8 cellular contexts compared by ENCODE assay signal in the genomic region with DNA sequence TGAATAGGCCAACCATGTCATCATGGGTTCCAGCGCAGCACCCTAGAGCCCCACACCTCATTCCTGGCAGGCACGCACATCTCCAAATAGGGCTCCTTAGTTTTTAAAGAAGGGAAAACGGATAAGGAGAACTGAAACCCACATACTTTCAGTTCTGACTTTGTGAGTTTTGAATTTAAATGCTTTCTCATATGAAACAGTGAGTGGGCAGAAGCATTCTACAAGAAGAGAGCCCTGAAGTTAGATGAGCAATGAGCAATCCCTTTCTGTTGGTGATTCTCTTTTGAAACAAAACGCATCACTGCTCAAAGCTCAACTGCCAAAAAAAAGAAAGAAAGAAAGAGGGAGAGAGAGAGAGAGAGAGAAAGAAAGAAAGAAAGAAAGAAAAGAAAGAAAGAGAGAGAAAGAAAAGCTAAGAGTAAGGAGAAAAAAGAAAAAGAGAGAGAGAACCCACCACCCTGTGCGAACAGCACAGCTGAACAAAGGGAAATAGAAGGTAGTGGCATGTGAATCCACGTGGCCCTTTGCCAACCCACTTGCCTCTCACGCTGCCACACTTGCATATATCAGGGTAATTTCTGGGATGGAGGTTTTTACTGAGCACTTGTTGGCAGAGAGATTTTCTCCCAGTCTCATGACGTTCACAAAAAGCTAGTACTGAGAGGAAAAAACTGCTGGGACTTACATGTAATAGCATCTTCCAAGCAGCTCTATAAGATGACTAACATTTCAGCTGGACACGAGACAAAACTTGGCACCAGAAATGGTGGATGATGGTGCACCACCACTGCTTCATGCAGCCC. TPM values are rescaled to one million over a fixed set of nuclear protein-coding genes. Genes with fewer than 3 reads are reported as not detected.
DNase-seq lines count a peak whose midpoint lies in the region; ATAC-seq and TF ChIP-seq lines count a peak whose summit lies in the region.

No MANE protein-coding gene starts in this region.

- H3K4me2 ChIP-seq in PC-9: no peak overlapping the region

- TF ChIP-seq POLR2A in spleen (IDR thresholded peaks at IDR 0.05): no peak

- H3K4me3 ChIP-seq in spleen: peak overlapping the region in 1 of 8 donors; percentile 3
- no peak overlapping the region for H3K4me3 ChIP-seq in PC-9

- H3K4me1 ChIP-seq in spleen (peaks cover 32 to 98% (median 68%) of the 10 kb centered on the region in 6 donors), PC-9 (replicated peaks; ENCODE audit: insufficient read depth) (peaks cover 75% of the 10 kb centered on the region)

- no peak for TF ChIP-seq CTCF in spleen (IDR thresholded peaks at IDR 0.05 in 8 of 11, conservative IDR thresholded peaks at IDR 0.05 in 3 of 11)
- no peak for TF ChIP-seq CTCF in WTC11 (IDR thresholded peaks at IDR 0.05)
- no peak for TF ChIP-seq CTCF in PC-9 (conservative IDR thresholded peaks at IDR 0.05)

- CTCF ChIA-PET in activated CD8-positive, alpha-beta T cell treated with anti-CD3 and anti-CD28 coated beads, Interleukin-2, amount 10 ng/mL, durations not matched to agents 7 days and 5 days (lab: Charles Lee): interaction anchor here (1.0 to 3.9 kb wide), 8 partner anchors 20 to 87 kb away, joined by 3 to 15 read pairs (median 4); no protein-coding TSS in a partner anchor
- CTCF ChIA-PET in WTC11 (lab: Charles Lee): no interaction called here
- CTCF ChIA-PET in PC-9 (lab: Charles Lee): no interaction called here

- H4K20me1 ChIP-seq in PC-9 (ENCODE audit: insufficient read depth): no peaks in the 10 kb centered on the region

- H3K9me3 Mint-ChIP-seq in activated CD8-positive, alpha-beta T cell treated with anti-CD3 and anti-CD28 coated beads, Interleukin-2, amount 10 ng/mL, durations not matched to agents 7 days and 5 days (ENCODE audit: insufficient read depth): no peaks in the 10 kb centered on the region
- no peaks in the 10 kb centered on the region for H3K9me3 Mint-ChIP-seq in WTC11

- 18 to 45% (median 39%) methylated on average over 8 to 9 of the region's 9 CpGs for WGBS in spleen, 5 donors

- H3K36me3 ChIP-seq in spleen: no peaks in the 10 kb centered on the region
- no peaks in the 10 kb centered on the region for H3K36me3 ChIP-seq in PC-9 (ENCODE audit: low read depth)

- H3K27me3 Mint-ChIP-seq in activated CD8-positive, alpha-beta T cell treated with anti-CD3 and anti-CD28 coated beads, Interleukin-2, amount 10 ng/mL, durations not matched to agents 7 days and 5 days (ENCODE audit: low read depth): no peaks in the 10 kb centered on the region
- H3K27me3 Mint-ChIP-seq in WTC11 (ENCODE audit: low read depth): no peaks in the 10 kb centered on the region

- intact Hi-C loops in spleen (cut with DNase I; ENCODE audit: low total_unique reads): no loop called here
- intact Hi-C loops in PC-9 (cut with micrococcal nuclease; ENCODE audit: unreplicated experiment): no loop called here

- H3K9me3 ChIP-seq in spleen (no peaks in the 10 kb centered on the region), PC-9 (ENCODE audit: insufficient read depth, low read depth) (no peaks in the 10 kb centered on the region)

- POLR2A ChIA-PET in activated CD8-positive, alpha-beta T cell treated with anti-CD3 and anti-CD28 coated beads, Interleukin-2, amount 10 ng/mL, durations not matched to agents 7 days and 5 days (lab: Charles Lee): interaction anchor here (0.7 to 14.4 kb wide), 9 partner anchors 24 to 82 kb away, joined by 3 to 211 read pairs (median 3); a partner anchor contains a TSS
- POLR2A ChIA-PET in WTC11 (lab: Charles Lee) (interaction anchor here (0.6 kb wide), 1 partner anchor 191 kb away, joined by 8 read pairs; no protein-coding TSS in a partner anchor), PC-9 (lab: Charles Lee; ENCODE audit: unreplicated experiment) (no interaction called here)

- ATAC-seq in HG03175 (IDR thresholded peaks at IDR 0.05; ENCODE audit: unreplicated experiment) (peak; percentile 55), WTC11 (no peak)
- ATAC-seq in activated CD8-positive, alpha-beta T cell treated with anti-CD3 and anti-CD28 coated beads, Interleukin-2, amount 10 ng/mL, durations not matched to agents 7 days and 5 days: peak; percentile 34

- H3F3A ChIP-seq in PC-9 (ENCODE audit: insufficient read depth, low read depth): peaks cover 42% of the 10 kb centered on the region

- peaks cover 67% of the 10 kb centered on the region for H3K4me1 Mint-ChIP-seq in activated CD8-positive, alpha-beta T cell treated with anti-CD3 and anti-CD28 coated beads, Interleukin-2, amount 10 ng/mL, durations not matched to agents 7 days and 5 days (ENCODE audit: low read depth)
- peaks cover 22% of the 10 kb centered on the region for H3K4me1 Mint-ChIP-seq in WTC11

- no peaks in the 10 kb centered on the region for H3K9me2 ChIP-seq in PC-9 (ENCODE audit: insufficient read depth)

- H3K36me3 Mint-ChIP-seq in activated CD8-positive, alpha-beta T cell treated with anti-CD3 and anti-CD28 coated beads, Interleukin-2, amount 10 ng/mL, durations not matched to agents 7 days and 5 days (ENCODE audit: low read depth): peaks cover 4% of the 10 kb centered on the region
- H3K36me3 Mint-ChIP-seq in WTC11: no peaks in the 10 kb centered on the region

- peak overlapping the region; percentile 98 for H3K27ac Mint-ChIP-seq in activated CD8-positive, alpha-beta T cell treated with anti-CD3 and anti-CD28 coated beads, Interleukin-2, amount 10 ng/mL, durations not matched to agents 7 days and 5 days
- no peak overlapping the region for H3K27ac Mint-ChIP-seq in WTC11

- H3K27ac ChIP-seq in spleen: peak overlapping the region; percentile 13 to 84 (median 69)
- H3K27ac ChIP-seq in PC-9: no peak overlapping the region

- peak; percentile 18 for DNase-seq in stimulated activated CD4-positive, alpha-beta T cell treated with anti-CD3 and anti-CD28 coated beads, Interleukin-4, amount 100 ng/mL, for 1 hour
- no peak for DNase-seq in stimulated activated CD4-positive, alpha-beta T cell treated with anti-CD3 and anti-CD28 coated beads, Interleukin-4, amount 100 ng/mL, for 4 hours
- DNase-seq in activated CD8-positive, alpha-beta T cell treated with anti-CD3 and anti-CD28 coated beads, Interleukin-2, amount 10 ng/mL, durations not matched to agents 7 days and 5 days: no peak
- no peak for DNase-seq in spleen
- no peak for DNase-seq in germinal center (ENCODE audit: low spot score)
- DNase-seq in WTC11 (ENCODE audit: low spot score): no peak
- DNase-seq in PC-9: no peak

- BruUV-seq in PC-9 (replicated peaks; lab: Mats Ljungman, UMichigan): no TSS peak

- no peak overlapping the region for H2AFZ ChIP-seq in PC-9

- no peaks in the 10 kb centered on the region for H3K79me2 ChIP-seq in PC-9 (ENCODE audit: low read depth)

- peaks cover 0 to 6% (median 0%) of the 10 kb centered on the region in 7 donors for H3K27me3 ChIP-seq in spleen (replicated peaks in 1 of 7)
- H3K27me3 ChIP-seq in PC-9 (ENCODE audit: insufficient read depth, low read depth): no peaks in the 10 kb centered on the region

- peak overlapping the region; percentile 58 for H3K4me3 Mint-ChIP-seq in activated CD8-positive, alpha-beta T cell treated with anti-CD3 and anti-CD28 coated beads, Interleukin-2, amount 10 ng/mL, durations not matched to agents 7 days and 5 days
- no peak overlapping the region for H3K4me3 Mint-ChIP-seq in WTC11

TF ChIP-seq in WTC11, 78 proteins besides CTCF, POLR2A, EP300 and RAD21:
- TF ChIP-seq GABPB1 (CRISPR knock-in tag; IDR thresholded peaks at IDR 0.05) (no peak), ZNF232 (CRISPR knock-in tag; IDR thresholded peaks at IDR 0.05) (no peak)

RNA-seq across cellular contexts. Expression of a gene that starts 31.0 kb away (rescaled TPM):
- total RNA-seq in activated CD8-positive, alpha-beta T cell treated with anti-CD3 and anti-CD28 coated beads, Interleukin-2, amount 10 ng/mL, durations not matched to agents 7 days and 5 days: 1,000 to 10,000 TPM; 8,800 to 8,961 TPM
- total RNA-seq in spleen (over 10,000 TPM in 3 of 7 donors, 1,000 to 10,000 TPM in 4; 6,343 to 12,135 (median 6,919) TPM), WTC11 (2021) (2,375 to 2,595 TPM (median 2,468 TPM) in 3 replicates), PC-9 (2021) (2,589 and 3,588 TPM in 2 replicates)
- over 10,000 TPM; 14,844 to 19,174 (median 17,521) TPM for polyA plus RNA-seq in spleen

RNA-seq across cellular contexts. Expression of a gene that starts 38.5 kb away (rescaled TPM):
- total RNA-seq in activated CD8-positive, alpha-beta T cell treated with anti-CD3 and anti-CD28 coated beads, Interleukin-2, amount 10 ng/mL, durations not matched to agents 7 days and 5 days: not detected
- 10 to 100 TPM in 3 of 7 donors, under 1 TPM in 2, not detected in 2; 0.09 to 56.0 (median 12.3) TPM for total RNA-seq in spleen
- polyA plus RNA-seq in spleen: 10 to 100 TPM in 1 of 3 donors, under 1 TPM in 1, not detected in 1; 0.16 to 10.5 TPM
- total RNA-seq in WTC11 (2021): 0.07 to 0.28 TPM in 2 of 3 replicates, not detected in the other
- total RNA-seq in PC-9 (2021): not detected in 2 replicates
